In the genomic region with DNA sequence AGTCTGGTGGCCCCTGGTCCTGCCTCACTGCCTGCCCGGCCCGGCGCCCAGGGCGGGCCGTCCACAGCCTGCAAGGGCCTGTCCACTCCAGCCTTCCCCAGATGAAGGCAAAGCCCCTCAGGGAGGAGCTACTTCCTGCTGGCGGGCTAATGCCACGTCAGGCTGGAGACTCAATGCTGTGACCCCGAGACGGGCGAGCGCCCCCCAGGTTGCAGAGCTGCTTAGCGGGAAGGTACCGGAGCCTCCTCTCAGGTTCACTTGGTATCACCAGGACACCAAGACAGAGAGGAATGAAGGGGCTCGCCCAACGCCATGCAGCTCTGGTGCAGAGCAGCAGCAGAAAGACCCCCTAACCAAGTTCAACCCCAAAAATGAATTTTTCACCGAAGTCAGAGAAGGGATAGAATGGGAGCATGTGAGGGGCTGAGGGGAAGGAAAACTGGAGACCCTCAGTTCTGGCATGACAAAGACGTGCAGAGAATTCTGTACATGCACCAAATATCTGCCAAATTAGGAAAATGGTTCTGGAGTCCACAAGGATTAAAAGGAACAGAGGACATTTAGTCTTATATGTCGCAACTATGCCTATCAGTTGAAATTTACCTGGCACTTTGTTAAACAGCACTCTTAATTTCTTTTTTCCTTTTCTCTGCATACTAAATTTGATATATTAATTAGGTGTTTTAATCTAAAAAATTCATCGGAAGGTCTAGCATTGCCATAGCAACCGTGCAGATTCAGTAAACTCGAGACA, we compare ENCODE assay signal across 20 cellular contexts.
"Had no signal": no experiment of that assay in that cellular context is flagged by ENCODE, and none has a peak within 500 bp of the region (broad histone marks: within the 10 kb centered on the region; RNA-seq: fewer than 3 reads in every experiment).

No MANE protein-coding gene starts in this region.

- H3K4me3 ChIP-seq: right atrium auricular region had no signal

- FAIRE-seq: small intestine had no signal

- DNase-seq: activated CD4-positive, alpha-beta T cell treated with anti-CD3 and anti-CD28 coated beads, Interleukin-2, amount 50 U/mL, for 48 hours; activated T-cell treated with anti-CD3 and anti-CD28 coated beads, Interleukin-2, amount 50 U/mL, for 24 hours; amygdala; brain microvascular endothelial cell; cerebellar nuclear complex; dermis blood vessel endothelial cell; foreskin melanocyte; small intestine; stimulated activated CD4-positive, alpha-beta T cell treated with anti-CD3 and anti-CD28 coated beads, Interleukin-4, amount 100 ng/mL, for 4 hours; stimulated activated CD8-positive, alpha-beta memory T cell treated with anti-CD3 and anti-CD28 coated beads, Interleukin-4, amount 100 ng/mL, for 48 hours; stimulated activated naive CD4-positive, alpha-beta T cell treated with Interleukin-2 at 50 U/mL for 16 hours; substantia nigra; T-cell; T1000; trophoblast cell had no signal

- H3K36me3 ChIP-seq: brain microvascular endothelial cell, neutrophil, right atrium auricular region had no signal

- H3K27ac Mint-ChIP-seq: activated naive CD4-positive, alpha-beta T cell treated with anti-CD3 and anti-CD28 coated beads, Interleukin-2, amount 50 U/mL, for 24 hours; activated T-cell treated with anti-CD3 and anti-CD28 coated beads, Interleukin-2, amount 50 U/mL, for 24 hours; mesothelial cell of epicardium; T-cell had no signal

- H3K9me3 ChIP-seq: neutrophil, right atrium auricular region had no signal

- H3K9me3 Mint-ChIP-seq: activated naive CD4-positive, alpha-beta T cell treated with anti-CD3 and anti-CD28 coated beads, Interleukin-2, amount 50 U/mL, for 24 hours; activated T-cell treated with anti-CD3 and anti-CD28 coated beads, Interleukin-2, amount 50 U/mL, for 24 hours; mesothelial cell of epicardium; T-cell had no signal

- H3K36me3 Mint-ChIP-seq: activated naive CD4-positive, alpha-beta T cell treated with anti-CD3 and anti-CD28 coated beads, Interleukin-2, amount 50 U/mL, for 24 hours; T-cell had no signal

- ATAC-seq: T-cell had no signal

- H3K27me3 ChIP-seq: brain microvascular endothelial cell, right atrium auricular region had no signal

- H3K27ac ChIP-seq: brain microvascular endothelial cell, epithelial cell of prostate, neutrophil, right atrium auricular region had no signal

- H3K4me3 Mint-ChIP-seq: activated T-cell treated with anti-CD3 and anti-CD28 coated beads, Interleukin-2, amount 50 U/mL, for 24 hours; mesothelial cell of epicardium had no signal

- H3K27me3 Mint-ChIP-seq: activated naive CD4-positive, alpha-beta T cell treated with anti-CD3 and anti-CD28 coated beads, Interleukin-2, amount 50 U/mL, for 24 hours had no signal
